In genomic region chr2:106664669-106665068, GRCh38 we compare ENCODE assay signal across 11 cellular contexts.
A peak's percentile ranks its signal among the peaks of the same experiment; 100 is the strongest.
DNase-seq lines count a peak whose midpoint lies in the region; ATAC-seq and TF ChIP-seq lines count a peak whose summit lies in the region.
"Had no signal": no experiment of that assay in that cellular context is flagged by ENCODE, and none has a peak within 500 bp of the region (broad histone marks: within the 10 kb centered on the region; RNA-seq: fewer than 3 reads in every experiment).

No MANE protein-coding gene starts in this region.

- no peak overlapping the region for H3K27ac ChIP-seq in HL-60 (replicated peaks)

- peak overlapping the region in 1 of 2 donors; percentile 10 for H3K4me3 Mint-ChIP-seq in stimulated activated naive B cell treated with anti-CD40 and anti-IgM and Interleukin-4, amounts not matched to agents 10 μg/mL and 1 μg/mL and 100 μg/mL, for 72 hours
- H3K4me3 Mint-ChIP-seq in CD14-positive monocyte, result no peak overlapping the region
- H3K4me3 Mint-ChIP-seq: type B pancreatic cell had no signal

- TF ChIP-seq CTCF in HL-60 (IDR thresholded peaks at IDR 0.05; ENCODE audit: insufficient read depth, low read length) (no peak), CD14-positive monocyte (IDR thresholded peaks at IDR 0.05) (no peak)

- H3K36me3 Mint-ChIP-seq in stimulated activated naive B cell treated with anti-CD40 and anti-IgM and Interleukin-4, amounts not matched to agents 10 μg/mL and 1 μg/mL and 100 μg/mL, for 72 hours, result peaks cover 7 to 13% of the 10 kb centered on the region in 2 donors
- H3K36me3 Mint-ChIP-seq in CD14-positive monocyte, result no peaks in the 10 kb centered on the region
- H3K36me3 Mint-ChIP-seq: type B pancreatic cell had no signal

- peaks cover 16 to 18% of the 10 kb centered on the region in 2 donors for H3K9me3 Mint-ChIP-seq in stimulated activated naive B cell treated with anti-CD40 and anti-IgM and Interleukin-4, amounts not matched to agents 10 μg/mL and 1 μg/mL and 100 μg/mL, for 72 hours
- peaks cover 3 to 14% (median 10%) of the 10 kb centered on the region in 7 donors for H3K9me3 Mint-ChIP-seq in CD14-positive monocyte

- peak overlapping the region; percentile 21 for H3K27ac Mint-ChIP-seq in stimulated activated naive B cell treated with anti-CD40 and anti-IgM and Interleukin-4, amounts not matched to agents 10 μg/mL and 1 μg/mL and 100 μg/mL, for 72 hours
- no peak overlapping the region for H3K27ac Mint-ChIP-seq in CD14-positive monocyte
- H3K27ac Mint-ChIP-seq: type B pancreatic cell had no signal

- H3K4me3 ChIP-seq in HL-60 (replicated peaks; ENCODE audit: insufficient read depth, low read length), result no peak overlapping the region

- intact Hi-C loops in CD14-positive monocyte (cut with micrococcal nuclease), result no loop called here

- ATAC-seq in GM19328 (IDR thresholded peaks at IDR 0.05; ENCODE audit: unreplicated experiment), result peak; percentile 64
- ATAC-seq in HG02798 (IDR thresholded peaks at IDR 0.05; ENCODE audit: poor library complexity, unreplicated experiment), result peak; percentile 46
- peak; percentile 99 for ATAC-seq in stimulated activated naive B cell treated with anti-CD40 and anti-IgM and Interleukin-4, amounts not matched to agents 10 μg/mL and 1 μg/mL and 100 μg/mL, for 72 hours (replicated peaks)
- ATAC-seq: PC-3 had no signal

- H3K27me3 Mint-ChIP-seq in stimulated activated naive B cell treated with anti-CD40 and anti-IgM and Interleukin-4, amounts not matched to agents 10 μg/mL and 1 μg/mL and 100 μg/mL, for 72 hours, result no peaks in the 10 kb centered on the region
- H3K27me3 Mint-ChIP-seq in CD14-positive monocyte (ENCODE audit: low read depth in 3 of 3), result no peaks in the 10 kb centered on the region
- H3K27me3 Mint-ChIP-seq: type B pancreatic cell had no signal

- peaks cover 3 to 13% of the 10 kb centered on the region in 2 donors for H3K4me1 Mint-ChIP-seq in stimulated activated naive B cell treated with anti-CD40 and anti-IgM and Interleukin-4, amounts not matched to agents 10 μg/mL and 1 μg/mL and 100 μg/mL, for 72 hours
- peaks cover 5% of the 10 kb centered on the region for H3K4me1 Mint-ChIP-seq in CD14-positive monocyte

- DNase-seq in HL-60 (ENCODE audit: low read depth in 1 of 2, low spot score in 1 of 2) (peak; percentile 34 to 49), CD14-positive monocyte (ENCODE audit: low spot score) (no peak), mesenteric fat pad (ENCODE audit: low spot score) (no peak)
- DNase-seq in stimulated activated naive B cell treated with anti-CD40 and anti-IgM and Interleukin-4, amounts not matched to agents 10 μg/mL and 1 μg/mL and 100 μg/mL, for 72 hours, result peak; percentile 53
- no peak for DNase-seq in stimulated activated CD4-positive, alpha-beta T cell treated with anti-CD3 and anti-CD28 coated beads, Interleukin-2, amount 100 ng/mL, for 24 hours
- DNase-seq: activated T-cell treated with anti-CD3 and anti-CD28 coated beads, Interleukin-2, amount 50 U/mL, for 48 hours; NCI-H1694; PC-3 had no signal

- no peaks in the 10 kb centered on the region for H3K27me3 ChIP-seq in HL-60 (ENCODE audit: insufficient read depth, poor library complexity, severe bottlenecking)

Comparison
In these comparisons a context has a peak if more than half of its experiments do, and no peak if none do; other contexts are left out.
1. ATAC-seq: peak in every context shown above with its lines; median percentile 99 in stimulated activated naive B cell treated with anti-CD40 and anti-IgM and Interleukin-4, amounts not matched to agents 10 μg/mL and 1 μg/mL and 100 μg/mL, for 72 hours; 64 in GM19328; 46 in HG02798.
2. DNase-seq: peak in HL-60 (2 of 2) and stimulated activated naive B cell treated with anti-CD40 and anti-IgM and Interleukin-4, amounts not matched to agents 10 μg/mL and 1 μg/mL and 100 μg/mL, for 72 hours (single experiment); none in CD14-positive monocyte (single experiment), stimulated activated CD4-positive, alpha-beta T cell treated with anti-CD3 and anti-CD28 coated beads, Interleukin-2, amount 100 ng/mL, for 24 hours (0 of 2) and mesenteric fat pad (single experiment).